In genomic region chr1:34865573-34865972, GRCh38 we compare ENCODE assay signal across 8 cellular contexts. TPM values are rescaled to one million over a fixed set of nuclear protein-coding genes. Genes with fewer than 3 reads are reported as not detected.
A peak's percentile ranks its signal among the peaks of the same experiment; 100 is the strongest.
DNase-seq lines count a peak whose midpoint lies in the region; ATAC-seq lines count a peak whose summit lies in the region.

No MANE protein-coding gene starts in this region.

- peak overlapping the region; percentile 87 for H3K4me2 ChIP-seq in GM23248 (ENCODE audit: unreplicated experiment)

- no peaks in the 10 kb centered on the region for H4K20me1 ChIP-seq in GM23248 (ENCODE audit: insufficient read depth)

- H3K27me3 ChIP-seq in GM23248 (replicated peaks; ENCODE audit: insufficient read depth) (no peaks in the 10 kb centered on the region; the same call in 1 of the 2 replicates), right cardiac atrium (ENCODE audit: control insufficient read depth, insufficient read depth) (no peaks in the 10 kb centered on the region)

- H3K9me3 ChIP-seq in GM23248 (ENCODE audit: low read depth) (no peaks in the 10 kb centered on the region), right cardiac atrium (ENCODE audit: control insufficient read depth, low read length) (no peaks in the 10 kb centered on the region)

- H3K9ac ChIP-seq in GM23248, result peak overlapping the region; percentile 83

- CTCF ChIA-PET in activated CD4-positive, alpha-beta memory T cell treated with anti-CD3 and anti-CD28 coated beads for 36 hours (lab: Charles Lee), result interaction anchor here (1.0 to 6.8 kb wide), 8 partner anchors 7 to 119 kb away, joined by 3 to 82 read pairs (median 16); partner anchors contain the start of genes SMIM12 and TMEM35B

- H3K4me1 Mint-ChIP-seq in activated CD4-positive, alpha-beta memory T cell treated with anti-CD3 and anti-CD28 coated beads for 36 hours (ENCODE audit: low read depth), result peaks cover 17% of the 10 kb centered on the region

- no peaks in the 10 kb centered on the region for H3K36me3 Mint-ChIP-seq in activated CD4-positive, alpha-beta memory T cell treated with anti-CD3 and anti-CD28 coated beads for 36 hours

- H3K27ac Mint-ChIP-seq in activated CD4-positive, alpha-beta memory T cell treated with anti-CD3 and anti-CD28 coated beads for 36 hours, result no peak overlapping the region

- WGBS in GM23248 (ENCODE audit: low coverage in 1 of 2, low lambda C conversion rate in 2 of 2, missing lambda C conversion rate in 2 of 2), 2 experiments, result 11% methylated on average over 25 of the region's 25 CpGs; no CpG with 5 or more reads in 1 of the 2 experiments
- WGBS in right cardiac atrium, result 16% methylated on average over 25 of the region's 25 CpGs

- H3K27me3 Mint-ChIP-seq in activated CD4-positive, alpha-beta memory T cell treated with anti-CD3 and anti-CD28 coated beads for 36 hours, result no peaks in the 10 kb centered on the region

- intact Hi-C loops in activated CD4-positive, alpha-beta memory T cell treated with anti-CD3 and anti-CD28 coated beads for 36 hours (cut with micrococcal nuclease), result loop anchor here (10.0 kb wide), 2 partner anchors 119 to 689 kb away; partner anchors contain the start of genes KIAA0319L, NCDN and TMEM35B
- intact Hi-C loops in right cardiac atrium (cut with DNase I), result loop anchor here in 3 of 4 donors (5.0 kb wide), 1 partner anchor 78 kb away; no protein-coding TSS in a partner anchor

- H3K27ac ChIP-seq in GM23248 (no peak overlapping the region), right cardiac atrium (ENCODE audit: low read length) (no peak overlapping the region), skin epidermis (peak overlapping the region; percentile 40 to 91 (median 80))

- H3K79me2 ChIP-seq in GM23248 (ENCODE audit: insufficient read depth), result no peaks in the 10 kb centered on the region

- no peaks in the 10 kb centered on the region for H3K36me3 ChIP-seq in GM23248 (ENCODE audit: low read depth)

- peak overlapping the region; percentile 99 for H2AFZ ChIP-seq in GM23248

- no peak for DNase-seq in GM23248
- DNase-seq in activated CD4-positive, alpha-beta memory T cell treated with anti-CD3 and anti-CD28 coated beads for 36 hours, result no peak
- peak; percentile 25 to 74 (median 71) for DNase-seq in right cardiac atrium
- DNase-seq in NCI-H226, result no peak
- DNase-seq in EL, result no peak

- no peaks in the 10 kb centered on the region for H3K9me2 ChIP-seq in GM23248 (ENCODE audit: insufficient read depth)

- no peaks in the 10 kb centered on the region for H3K4me1 ChIP-seq in GM23248 (ENCODE audit: insufficient read depth)
- H3K4me1 ChIP-seq in right cardiac atrium (ENCODE audit: control insufficient read depth, insufficient read depth, low read length), result no peaks in the 10 kb centered on the region

- POLR2A ChIA-PET in activated CD4-positive, alpha-beta memory T cell treated with anti-CD3 and anti-CD28 coated beads for 36 hours (lab: Charles Lee), result interaction anchor here (0.9 kb wide), 1 partner anchor 20 kb away, joined by 3 read pairs; no protein-coding TSS in a partner anchor

- ATAC-seq in right cardiac atrium (peak; percentile 4), GM21390 (IDR thresholded peaks at IDR 0.05; ENCODE audit: unreplicated experiment) (no peak), HG02870 (IDR thresholded peaks at IDR 0.05; ENCODE audit: unreplicated experiment) (no peak)

- no peaks in the 10 kb centered on the region for H3F3A ChIP-seq in GM23248 (ENCODE audit: insufficient read depth)

- in situ Hi-C loops in GM23248 (cut with MboI), result no loop called here

- H3K4me3 ChIP-seq in GM23248 (peak overlapping the region; percentile 85), right cardiac atrium (ENCODE audit: low read length) (peak overlapping the region; percentile 56), skin epidermis (peak overlapping the region; percentile 50 to 93 (median 70))

- H3K4me3 Mint-ChIP-seq in activated CD4-positive, alpha-beta memory T cell treated with anti-CD3 and anti-CD28 coated beads for 36 hours, result peak overlapping the region; percentile 55

- no peaks in the 10 kb centered on the region for H3K9me3 Mint-ChIP-seq in activated CD4-positive, alpha-beta memory T cell treated with anti-CD3 and anti-CD28 coated beads for 36 hours

RNA-seq across cellular contexts. Expression of gene SMIM12, which starts 6.0 kb away (rescaled TPM):
- total RNA-seq in GM23248 (2014; rRNA removed; shearing (Covaris generic)), result 17.9 and 20.4 TPM in 2 replicates
- polyA plus RNA-seq in GM23248 (2016; fragmentation: Nextera tagmentation; extraction: Ambion mirVana) (50.1 and 51.6 TPM in 2 replicates), right cardiac atrium (35.3 TPM)
- 10 to 100 TPM; 46.5 to 46.7 TPM for total RNA-seq in activated CD4-positive, alpha-beta memory T cell treated with anti-CD3 and anti-CD28 coated beads for 36 hours
- total RNA-seq in right cardiac atrium, result 10 to 100 TPM; 39.2 to 58.7 (median 40.8) TPM

Comparison
In these comparisons a context has a peak if more than half of its experiments do, and no peak if none do; other contexts are left out.
1. DNase-seq: peak in right cardiac atrium (3 of 3); none in GM23248 (single experiment), activated CD4-positive, alpha-beta memory T cell treated with anti-CD3 and anti-CD28 coated beads for 36 hours (single experiment), NCI-H226 (single experiment) and EL (single experiment).
2. H3K27ac ChIP-seq: peak in skin epidermis (21 of 21); none in GM23248 (single experiment) and right cardiac atrium (single experiment).
3. ATAC-seq: peak in right cardiac atrium (2 of 2); none in GM21390 (single experiment) and HG02870 (single experiment).
4. Peak in every context shown above with its lines, with median percentiles within 50 percentile points of each other: H3K4me3 ChIP-seq.